13 cellular contexts compared by ENCODE assay signal in the genomic region with DNA sequence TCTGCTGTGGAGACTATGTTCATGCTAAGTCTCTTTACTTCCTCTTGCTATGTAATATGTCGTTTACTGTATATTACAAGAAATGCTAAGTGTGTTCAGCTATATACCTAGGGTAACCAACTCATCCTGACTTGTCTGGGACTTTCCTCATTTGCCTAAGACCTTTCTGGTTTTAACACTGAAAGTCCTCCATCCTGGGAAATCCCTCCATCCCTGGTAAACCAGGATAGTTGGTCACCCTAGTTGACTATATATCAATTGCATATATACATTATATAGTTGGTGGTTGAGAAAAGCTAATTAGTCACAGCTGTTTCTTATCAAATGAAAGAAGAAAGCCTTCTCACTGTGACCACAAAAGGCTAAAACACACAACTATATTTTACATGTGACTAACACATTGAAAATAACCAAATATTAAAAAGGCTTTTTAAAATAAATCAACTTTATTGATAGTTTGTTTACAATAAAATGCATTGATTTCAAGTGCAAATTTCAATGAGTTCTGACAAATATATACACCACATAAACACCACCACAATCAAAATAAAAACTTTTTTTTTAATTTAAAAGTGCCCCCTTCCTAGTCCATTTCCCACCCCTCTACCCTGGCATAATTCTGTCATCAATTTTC.
DNase-seq lines count a peak whose midpoint lies in the region; ATAC-seq and TF ChIP-seq lines count a peak whose summit lies in the region.
"Had no signal": no experiment of that assay in that cellular context is flagged by ENCODE, and none has a peak within 500 bp of the region (broad histone marks: within the 10 kb centered on the region; RNA-seq: fewer than 3 reads in every experiment).

No MANE protein-coding gene starts in this region.

- peaks cover 0 to 7% (median 0%) of the 10 kb centered on the region in 4 donors for H3K27me3 ChIP-seq in esophagus squamous epithelium
- H3K27me3 ChIP-seq in gastrocnemius medialis: no peaks in the 10 kb centered on the region
- H3K27me3 ChIP-seq: hepatocyte, upper lobe of left lung had no signal

- no peak for TF ChIP-seq POLR2A in esophagus squamous epithelium (IDR thresholded peaks at IDR 0.05)
- TF ChIP-seq POLR2A in gastrocnemius medialis (IDR thresholded peaks at IDR 0.05): no peak

- peaks cover 3% of the 10 kb centered on the region for H3K27me3 Mint-ChIP-seq in dendritic cell treated with granulocyte-macrophage colony-stimulating factor and Interleukin-4, amounts not matched to agents 40 ng/mL and 50 ng/mL, for 4 days
- H3K27me3 Mint-ChIP-seq: brain had no signal

- WGBS in esophagus squamous epithelium, 2 donors: 22 to 43% methylated on average over 1 of the region's 1 CpG

- DNase-seq in EL (peak; percentile 38), esophagus squamous epithelium (lab: John Stamatoyannopoulos, UW) (no peak), NCI-H146 (lab: John Stamatoyannopoulos, UW) (no peak), gastrocnemius medialis (no peak)
- DNase-seq: stimulated activated CD4-positive, alpha-beta T cell treated with anti-CD3 and anti-CD28 coated beads, Interleukin-4, amount 100 ng/mL, for 24 hours; upper lobe of left lung had no signal

- H3K27ac ChIP-seq in esophagus squamous epithelium: peak overlapping the region in 2 of 4 donors; percentile 37 to 44
- H3K27ac ChIP-seq in gastrocnemius medialis: no peak overlapping the region
- H3K27ac ChIP-seq: hepatocyte had no signal

- ATAC-seq in GM19397 (IDR thresholded peaks at IDR 0.05; ENCODE audit: unreplicated experiment): peak; percentile 74
- peak; percentile 50 for ATAC-seq in HG03097 (IDR thresholded peaks at IDR 0.05; ENCODE audit: low FRiP score, unreplicated experiment)
- no peak for ATAC-seq in GM21737 (IDR thresholded peaks at IDR 0.05; ENCODE audit: unreplicated experiment)
- ATAC-seq in gastrocnemius medialis: no peak
- ATAC-seq: WTC11 had no signal

- H3K9me3 ChIP-seq in esophagus squamous epithelium (no peaks in the 10 kb centered on the region), gastrocnemius medialis (no peaks in the 10 kb centered on the region)

- no peak overlapping the region for H3K4me3 ChIP-seq in esophagus squamous epithelium
- H3K4me3 ChIP-seq in gastrocnemius medialis: no peak overlapping the region
- H3K4me3 ChIP-seq: hepatocyte, upper lobe of left lung had no signal

- intact Hi-C loops in dendritic cell treated with granulocyte-macrophage colony-stimulating factor and Interleukin-4, amounts not matched to agents 40 ng/mL and 50 ng/mL, for 4 days (cut with micrococcal nuclease): loop anchor here (1.0 kb wide), 1 partner anchor 11 kb away; no protein-coding TSS in a partner anchor
- intact Hi-C loops in esophagus squamous epithelium (cut with DNase I): no loop called here
- intact Hi-C loops in gastrocnemius medialis (cut with DNase I; ENCODE audit: low total_unique reads): no loop called here

- TF ChIP-seq CTCF in esophagus squamous epithelium (IDR thresholded peaks at IDR 0.05): no peak
- no peak for TF ChIP-seq CTCF in gastrocnemius medialis (IDR thresholded peaks at IDR 0.05 in 4 of 5, conservative IDR thresholded peaks at IDR 0.05 in 1 of 5)

- H3K4me3 Mint-ChIP-seq in dendritic cell treated with granulocyte-macrophage colony-stimulating factor and Interleukin-4, amounts not matched to agents 40 ng/mL and 50 ng/mL, for 4 days: no peak overlapping the region
- H3K4me3 Mint-ChIP-seq: brain, WTC11 had no signal

- H3K4me1 ChIP-seq in esophagus squamous epithelium: no peaks in the 10 kb centered on the region
- H3K4me1 ChIP-seq in gastrocnemius medialis: no peaks in the 10 kb centered on the region
- H3K4me1 ChIP-seq: upper lobe of left lung had no signal

- H3K36me3 Mint-ChIP-seq in dendritic cell treated with granulocyte-macrophage colony-stimulating factor and Interleukin-4, amounts not matched to agents 40 ng/mL and 50 ng/mL, for 4 days (ENCODE audit: low read depth): peaks cover 2% of the 10 kb centered on the region
- H3K36me3 Mint-ChIP-seq: brain had no signal

- peaks cover 37% of the 10 kb centered on the region for H3K4me1 Mint-ChIP-seq in dendritic cell treated with granulocyte-macrophage colony-stimulating factor and Interleukin-4, amounts not matched to agents 40 ng/mL and 50 ng/mL, for 4 days (ENCODE audit: low read depth)
- H3K4me1 Mint-ChIP-seq: brain had no signal

- in situ Hi-C loops in gastrocnemius medialis (cut with MboI; ENCODE audit: low sequenced_read_pairs in 4 of 4): no loop called here

- peak overlapping the region; percentile 87 for H3K27ac Mint-ChIP-seq in dendritic cell treated with granulocyte-macrophage colony-stimulating factor and Interleukin-4, amounts not matched to agents 40 ng/mL and 50 ng/mL, for 4 days
- H3K27ac Mint-ChIP-seq: brain, WTC11 had no signal

- H3K9me3 Mint-ChIP-seq in dendritic cell treated with granulocyte-macrophage colony-stimulating factor and Interleukin-4, amounts not matched to agents 40 ng/mL and 50 ng/mL, for 4 days: peaks cover 13% of the 10 kb centered on the region

- H3K36me3 ChIP-seq in esophagus squamous epithelium (no peaks in the 10 kb centered on the region), gastrocnemius medialis (no peaks in the 10 kb centered on the region)
- H3K36me3 ChIP-seq: upper lobe of left lung had no signal

Comparison
In these comparisons a context has a peak if more than half of its experiments do, and no peak if none do; other contexts are left out.
1. ATAC-seq: peak in GM19397 (single experiment) and HG03097 (single experiment); none in GM21737 (single experiment) and gastrocnemius medialis (0 of 2).